9 cellular contexts compared by ENCODE assay signal in the genomic region with DNA sequence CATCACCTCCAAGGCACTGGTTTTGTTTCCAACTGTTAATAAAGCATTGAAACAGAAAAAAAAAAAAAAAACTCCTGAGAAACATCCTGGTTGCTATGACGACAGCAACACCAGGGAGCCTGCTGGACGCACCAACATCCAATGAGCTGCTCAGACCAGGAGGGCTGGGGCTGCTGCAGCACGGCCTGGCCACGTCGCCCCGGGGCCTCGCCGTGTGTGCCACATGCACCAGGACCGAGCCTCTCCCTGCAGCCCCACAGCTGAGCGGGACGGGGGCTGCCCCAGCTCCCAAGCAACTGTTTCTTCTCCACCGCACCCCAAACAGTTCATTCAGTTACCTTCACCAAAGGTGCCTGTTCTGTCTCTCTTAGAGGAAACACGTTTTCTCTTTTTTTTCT. TPM values are rescaled to one million over a fixed set of nuclear protein-coding genes. Genes with fewer than 3 reads are reported as not detected.
A peak's percentile ranks its signal among the peaks of the same experiment; 100 is the strongest.
DNase-seq lines count a peak whose midpoint lies in the region; ATAC-seq and TF ChIP-seq lines count a peak whose summit lies in the region.
"Had no signal": no experiment of that assay in that cellular context is flagged by ENCODE, and none has a peak within 500 bp of the region (broad histone marks: within the 10 kb centered on the region; RNA-seq: fewer than 3 reads in every experiment).

No MANE protein-coding gene starts in this region.

- no peak overlapping the region for H3K9ac ChIP-seq in neural progenitor cell

- DNase-seq in CD8-positive, alpha-beta memory T cell, result peak in 1 of 5 donors; percentile 47
- DNase-seq in SJSA1 (ENCODE audit: low read depth in 1 of 2, low spot score in 2 of 2) (no peak), glutamatergic neuron (peak; percentile 60), neural progenitor cell (ENCODE audit: low spot score) (peak; percentile 85), DMS79 treated with DMSO at 0.1 percent for 48 hours (lab: John Stamatoyannopoulos, UW) (no peak)
- no peak for DNase-seq in activated naive CD4-positive, alpha-beta T cell treated with anti-CD3 and anti-CD28 coated beads for 36 hours
- DNase-seq in activated CD8-positive, alpha-beta memory T cell treated with anti-CD3 and anti-CD28 coated beads, Interleukin-2, amount 10 ng/mL, durations not matched to agents 7 days and 5 days, result no peak

- peaks cover 54% of the 10 kb centered on the region for H3K4me1 ChIP-seq in CD8-positive, alpha-beta memory T cell (ENCODE audit: insufficient read depth, low read length)
- H3K4me1 ChIP-seq in SJSA1 (replicated peaks) (peaks cover 15% of the 10 kb centered on the region), neural progenitor cell (peaks cover 30% of the 10 kb centered on the region)

- H3K27me3 ChIP-seq in CD8-positive, alpha-beta memory T cell (ENCODE audit: insufficient read depth, low read length, poor library complexity, severe bottlenecking), result no peaks in the 10 kb centered on the region
- H3K27me3 ChIP-seq in SJSA1 (replicated peaks) (no peaks in the 10 kb centered on the region), neural progenitor cell (peaks cover 12% of the 10 kb centered on the region)
- H3K27me3 ChIP-seq: spleen had no signal

- H3K36me3 ChIP-seq in CD8-positive, alpha-beta memory T cell (ENCODE audit: insufficient read depth, low read length), result peaks cover 31% of the 10 kb centered on the region
- H3K36me3 ChIP-seq in SJSA1 (0 out of 2 replicates have a peak, but pooled peaks cover 7% of the 10 kb centered on the region), neural progenitor cell (no peaks in the 10 kb centered on the region)

- peaks cover 0 to 7% (median 0%) of the 10 kb centered on the region in 5 donors for H3K9me3 Mint-ChIP-seq in CD8-positive, alpha-beta memory T cell
- H3K9me3 Mint-ChIP-seq in glutamatergic neuron (ENCODE audit: unreplicated experiment) (peaks cover 17% of the 10 kb centered on the region), neural progenitor cell (peaks cover 11% of the 10 kb centered on the region)
- no peaks in the 10 kb centered on the region for H3K9me3 Mint-ChIP-seq in activated naive CD4-positive, alpha-beta T cell treated with anti-CD3 and anti-CD28 coated beads for 36 hours
- H3K9me3 Mint-ChIP-seq in activated CD8-positive, alpha-beta memory T cell treated with anti-CD3 and anti-CD28 coated beads, Interleukin-2, amount 10 ng/mL, durations not matched to agents 7 days and 5 days (ENCODE audit: low read depth), result no peaks in the 10 kb centered on the region

- POLR2A ChIA-PET in CD8-positive, alpha-beta memory T cell (lab: Charles Lee), result no interaction called here

- peaks cover 0 to 75% (median 10%) of the 10 kb centered on the region in 3 donors for H3K36me3 Mint-ChIP-seq in CD8-positive, alpha-beta memory T cell
- H3K36me3 Mint-ChIP-seq in glutamatergic neuron (ENCODE audit: unreplicated experiment), result peaks cover 6% of the 10 kb centered on the region
- peaks cover 29% of the 10 kb centered on the region for H3K36me3 Mint-ChIP-seq in neural progenitor cell
- H3K36me3 Mint-ChIP-seq in activated naive CD4-positive, alpha-beta T cell treated with anti-CD3 and anti-CD28 coated beads for 36 hours (ENCODE audit: low read depth), result peaks cover 12% of the 10 kb centered on the region
- H3K36me3 Mint-ChIP-seq in activated CD8-positive, alpha-beta memory T cell treated with anti-CD3 and anti-CD28 coated beads, Interleukin-2, amount 10 ng/mL, durations not matched to agents 7 days and 5 days, result peaks cover 13% of the 10 kb centered on the region

- peak overlapping the region in 6 of 8 donors; percentile 43 to 84 (median 60) for H3K27ac Mint-ChIP-seq in CD8-positive, alpha-beta memory T cell
- H3K27ac Mint-ChIP-seq in glutamatergic neuron (ENCODE audit: unreplicated experiment) (peak overlapping the region; percentile 42), neural progenitor cell (peak overlapping the region; percentile 99)
- H3K27ac Mint-ChIP-seq in activated naive CD4-positive, alpha-beta T cell treated with anti-CD3 and anti-CD28 coated beads for 36 hours, result no peak overlapping the region
- no peak overlapping the region for H3K27ac Mint-ChIP-seq in activated CD8-positive, alpha-beta memory T cell treated with anti-CD3 and anti-CD28 coated beads, Interleukin-2, amount 10 ng/mL, durations not matched to agents 7 days and 5 days

- no peaks in the 10 kb centered on the region for H3K79me2 ChIP-seq in neural progenitor cell (ENCODE audit: low read depth)

- peaks cover 18% of the 10 kb centered on the region for H3F3A ChIP-seq in neural progenitor cell (ENCODE audit: low read depth)

- peak overlapping the region; percentile 12 for H2AFZ ChIP-seq in neural progenitor cell (replicated peaks)

- H3K4me1 Mint-ChIP-seq in CD8-positive, alpha-beta memory T cell, result peaks cover 44 to 76% (median 57%) of the 10 kb centered on the region in 3 donors
- H3K4me1 Mint-ChIP-seq in glutamatergic neuron (ENCODE audit: low read depth, unreplicated experiment) (peaks cover 28% of the 10 kb centered on the region), neural progenitor cell (peaks cover 62% of the 10 kb centered on the region)
- H3K4me1 Mint-ChIP-seq in activated naive CD4-positive, alpha-beta T cell treated with anti-CD3 and anti-CD28 coated beads for 36 hours (ENCODE audit: low read depth), result peaks cover 50% of the 10 kb centered on the region
- H3K4me1 Mint-ChIP-seq in activated CD8-positive, alpha-beta memory T cell treated with anti-CD3 and anti-CD28 coated beads, Interleukin-2, amount 10 ng/mL, durations not matched to agents 7 days and 5 days, result no peaks in the 10 kb centered on the region

- no peaks in the 10 kb centered on the region for H4K20me1 ChIP-seq in neural progenitor cell (ENCODE audit: low read depth)

- no peaks in the 10 kb centered on the region for H3K9me3 ChIP-seq in CD8-positive, alpha-beta memory T cell (ENCODE audit: low read length)
- H3K9me3 ChIP-seq in SJSA1 (replicated peaks) (no peaks in the 10 kb centered on the region), neural progenitor cell (ENCODE audit: low read depth) (no peaks in the 10 kb centered on the region)
- H3K9me3 ChIP-seq: spleen had no signal

- H3K4me3 ChIP-seq in CD8-positive, alpha-beta memory T cell (ENCODE audit: low read length), result no peak overlapping the region
- no peak overlapping the region for H3K4me3 ChIP-seq in SJSA1
- no peak overlapping the region for H3K4me3 ChIP-seq in neural progenitor cell
- H3K4me3 ChIP-seq: spleen had no signal

- TF ChIP-seq CTCF in glutamatergic neuron (IDR thresholded peaks at IDR 0.05; ENCODE audit: partially characterized antibody, unreplicated experiment) (no peak), neural progenitor cell (IDR thresholded peaks at IDR 0.05) (no peak)

- peaks cover 0 to 3% of the 10 kb centered on the region in 2 donors for H3K27me3 Mint-ChIP-seq in CD8-positive, alpha-beta memory T cell
- peaks cover 15% of the 10 kb centered on the region for H3K27me3 Mint-ChIP-seq in glutamatergic neuron (ENCODE audit: unreplicated experiment)
- peaks cover 4% of the 10 kb centered on the region for H3K27me3 Mint-ChIP-seq in neural progenitor cell (ENCODE audit: insufficient read depth, low read depth)
- H3K27me3 Mint-ChIP-seq in activated naive CD4-positive, alpha-beta T cell treated with anti-CD3 and anti-CD28 coated beads for 36 hours (ENCODE audit: low read depth), result no peaks in the 10 kb centered on the region
- no peaks in the 10 kb centered on the region for H3K27me3 Mint-ChIP-seq in activated CD8-positive, alpha-beta memory T cell treated with anti-CD3 and anti-CD28 coated beads, Interleukin-2, amount 10 ng/mL, durations not matched to agents 7 days and 5 days

- ATAC-seq in HG03521 (IDR thresholded peaks at IDR 0.05; ENCODE audit: unreplicated experiment), result no peak
- no peak for ATAC-seq in activated CD8-positive, alpha-beta memory T cell treated with anti-CD3 and anti-CD28 coated beads, Interleukin-2, amount 10 ng/mL, durations not matched to agents 7 days and 5 days

- H3K27ac ChIP-seq in CD8-positive, alpha-beta memory T cell (ENCODE audit: low read depth, low read length), result no peak overlapping the region
- H3K27ac ChIP-seq in SJSA1, result peak overlapping the region; percentile 20; the same call in 1 of the 2 replicates
- no peak overlapping the region for H3K27ac ChIP-seq in neural progenitor cell

- H3K4me3 Mint-ChIP-seq in CD8-positive, alpha-beta memory T cell, result peak overlapping the region in 2 of 7 donors; percentile 57 to 77
- H3K4me3 Mint-ChIP-seq in glutamatergic neuron (ENCODE audit: unreplicated experiment) (peak overlapping the region; percentile 77), neural progenitor cell (peak overlapping the region; percentile 74)
- H3K4me3 Mint-ChIP-seq in activated naive CD4-positive, alpha-beta T cell treated with anti-CD3 and anti-CD28 coated beads for 36 hours, result no peak overlapping the region
- H3K4me3 Mint-ChIP-seq in activated CD8-positive, alpha-beta memory T cell treated with anti-CD3 and anti-CD28 coated beads, Interleukin-2, amount 10 ng/mL, durations not matched to agents 7 days and 5 days, result no peak overlapping the region

- no peak overlapping the region for H3K4me2 ChIP-seq in neural progenitor cell

- intact Hi-C loops in activated naive CD4-positive, alpha-beta T cell treated with anti-CD3 and anti-CD28 coated beads for 36 hours (cut with micrococcal nuclease), result no loop called here

- CTCF ChIA-PET in CD8-positive, alpha-beta memory T cell (lab: Charles Lee), result no interaction called here
- CTCF ChIA-PET in activated naive CD4-positive, alpha-beta T cell treated with anti-CD3 and anti-CD28 coated beads for 36 hours (lab: Charles Lee), result interaction anchor here (0.6 kb wide), 1 partner anchor 823 kb away, joined by 4 read pairs; no protein-coding TSS in a partner anchor
- CTCF ChIA-PET in activated CD8-positive, alpha-beta memory T cell treated with anti-CD3 and anti-CD28 coated beads, Interleukin-2, amount 10 ng/mL, durations not matched to agents 7 days and 5 days (lab: Charles Lee), result no interaction called here

RNA-seq across cellular contexts. Expression of gene RASA3, which starts 54.5 kb away (rescaled TPM):
- total RNA-seq in CD8-positive, alpha-beta memory T cell, result 10 to 100 TPM; 26.4 to 27.1 TPM
- polyA plus RNA-seq in CD8-positive, alpha-beta memory T cell, result 123 TPM
- 17.2 and 19.8 TPM in 2 replicates for total RNA-seq in SJSA1 (2014; rRNA removed; shearing (Covaris generic))
- total RNA-seq in glutamatergic neuron (ENCODE audit: unreplicated experiment) (15.2 TPM), neural progenitor cell (ENCODE audit: low replicate concordance) (2.9 and 6.0 TPM in 2 replicates)
- total RNA-seq in activated naive CD4-positive, alpha-beta T cell treated with anti-CD3 and anti-CD28 coated beads for 36 hours, result 10 to 100 TPM; 48.3 to 48.8 TPM
- total RNA-seq in activated CD8-positive, alpha-beta memory T cell treated with anti-CD3 and anti-CD28 coated beads, Interleukin-2, amount 10 ng/mL, durations not matched to agents 7 days and 5 days, result 10 to 100 TPM; 16.3 to 49.2 TPM

Comparison
In these comparisons a context has a peak if more than half of its experiments do, and no peak if none do; other contexts are left out.
1. DNase-seq: peak in glutamatergic neuron (single experiment) and neural progenitor cell (single experiment); none in SJSA1 (0 of 2), activated naive CD4-positive, alpha-beta T cell treated with anti-CD3 and anti-CD28 coated beads for 36 hours (single experiment), activated CD8-positive, alpha-beta memory T cell treated with anti-CD3 and anti-CD28 coated beads, Interleukin-2, amount 10 ng/mL, durations not matched to agents 7 days and 5 days (single experiment) and DMS79 treated with DMSO at 0.1 percent for 48 hours (single experiment).
2. H3K27ac Mint-ChIP-seq: peak in CD8-positive, alpha-beta memory T cell (6 of 8), glutamatergic neuron (single experiment) and neural progenitor cell (single experiment); none in activated naive CD4-positive, alpha-beta T cell treated with anti-CD3 and anti-CD28 coated beads for 36 hours (single experiment) and activated CD8-positive, alpha-beta memory T cell treated with anti-CD3 and anti-CD28 coated beads, Interleukin-2, amount 10 ng/mL, durations not matched to agents 7 days and 5 days (single experiment).
3. H3K4me3 Mint-ChIP-seq: peak in glutamatergic neuron (single experiment) and neural progenitor cell (single experiment); none in activated naive CD4-positive, alpha-beta T cell treated with anti-CD3 and anti-CD28 coated beads for 36 hours (single experiment) and activated CD8-positive, alpha-beta memory T cell treated with anti-CD3 and anti-CD28 coated beads, Interleukin-2, amount 10 ng/mL, durations not matched to agents 7 days and 5 days (single experiment).